Comparison of ENCODE assay signal across 7 cellular contexts in genomic region chrX:128517691-128518090, GRCh38.
"Had no signal": no experiment of that assay in that cellular context is flagged by ENCODE, and none has a peak within 500 bp of the region (broad histone marks: within the 10 kb centered on the region; RNA-seq: fewer than 3 reads in every experiment).

No MANE protein-coding gene starts in this region.

- DNase-seq: H9, HCEC 1CT had no signal

- FAIRE-seq: H1, H54, HepG2 had no signal

- H3K4me3 ChIP-seq: GM23338 had no signal

- H3K27ac ChIP-seq: HL-60 had no signal
